Comparison of ENCODE assay signal across 13 cellular contexts in the genomic region with DNA sequence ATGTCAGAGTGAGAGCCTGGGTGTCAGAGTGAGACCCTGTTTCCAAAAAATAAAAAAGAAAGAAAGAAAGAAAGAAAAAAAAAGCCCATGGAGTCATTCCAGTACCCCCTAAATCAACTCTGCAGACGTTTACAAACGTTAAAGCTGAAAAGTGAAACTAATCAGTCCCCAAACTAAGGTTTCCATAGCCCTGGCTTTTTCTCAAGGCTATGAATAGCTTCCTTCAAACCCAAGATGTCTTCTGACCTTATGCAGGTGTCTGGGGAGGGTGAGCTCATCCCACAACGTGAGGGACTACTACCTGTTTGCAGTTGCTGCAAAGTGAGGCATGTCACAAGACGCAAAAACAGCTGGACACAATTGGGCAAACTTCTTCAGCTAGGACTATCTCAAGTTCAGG.
A peak's percentile ranks its signal among the peaks of the same experiment; 100 is the strongest.
DNase-seq lines count a peak whose midpoint lies in the region; ATAC-seq and TF ChIP-seq lines count a peak whose summit lies in the region.
"Had no signal": no experiment of that assay in that cellular context is flagged by ENCODE, and none has a peak within 500 bp of the region (broad histone marks: within the 10 kb centered on the region; RNA-seq: fewer than 3 reads in every experiment).

No MANE protein-coding gene starts in this region.

- H3K4me1 ChIP-seq in CD4-positive, alpha-beta memory T cell (ENCODE audit: insufficient read depth, low read length): peaks cover 99% of the 10 kb centered on the region
- peaks cover 84% of the 10 kb centered on the region for H3K4me1 ChIP-seq in Karpas-422 (ENCODE audit: low read length)
- H3K4me1 ChIP-seq: esophagus muscularis mucosa had no signal

- CTCF ChIA-PET in CD4-positive, alpha-beta memory T cell (lab: Charles Lee; ENCODE audit: partially characterized antibody): interaction anchor here (0.7 to 2.3 kb wide), 5 partner anchors 8 to 145 kb away, joined by 3 to 13 read pairs (median 6); partner anchors contain the start of gene SH3KBP1
- CTCF ChIA-PET in RWPE1 (lab: Yijun Ruan, JAX): no interaction called here

- peaks cover 49% of the 10 kb centered on the region for H3K79me2 ChIP-seq in Karpas-422 (ENCODE audit: low read length)

- TF ChIP-seq CTCF in RWPE1 (conservative IDR thresholded peaks at IDR 0.05; ENCODE audit: low read depth): no peak

- H3K36me3 ChIP-seq in CD4-positive, alpha-beta memory T cell (ENCODE audit: insufficient read depth, low read length): peaks cover 6% of the 10 kb centered on the region
- H3K36me3 ChIP-seq in H7 (replicated peaks; ENCODE audit: control insufficient read depth, insufficient read depth, low read length) (no peaks in the 10 kb centered on the region), Karpas-422 (ENCODE audit: insufficient read depth, low read length) (peaks cover 10% of the 10 kb centered on the region; the same call in 1 of the 2 replicates)
- H3K36me3 ChIP-seq: esophagus muscularis mucosa had no signal

- peak overlapping the region; percentile 51 to 81 (median 63) for H3K4me3 Mint-ChIP-seq in CD4-positive, alpha-beta memory T cell
- H3K4me3 Mint-ChIP-seq in T-helper 1 cell treated with Interleukin-12 subunit alpha and Interleukin-12 subunit beta and Interleukin-4 antibody, amounts not matched to agents 30 μg/mL and 1 μg/mL, for 36 hours: peak overlapping the region; percentile 28
- H3K4me3 Mint-ChIP-seq: GM23338 had no signal

- peaks cover 64 to 91% (median 78%) of the 10 kb centered on the region in 4 donors for H3K4me1 Mint-ChIP-seq in CD4-positive, alpha-beta memory T cell
- peaks cover 70% of the 10 kb centered on the region for H3K4me1 Mint-ChIP-seq in T-helper 1 cell treated with Interleukin-12 subunit alpha and Interleukin-12 subunit beta and Interleukin-4 antibody, amounts not matched to agents 30 μg/mL and 1 μg/mL, for 36 hours (ENCODE audit: low read depth)

- peak in 2 of 5 donors; percentile 14 to 51 for DNase-seq in CD4-positive, alpha-beta memory T cell
- DNase-seq in H7 (no peak), NOMO-1 treated with DMSO at 0.1 percent for 48 hours (lab: John Stamatoyannopoulos, UW; ENCODE audit: unreplicated experiment) (no peak), Karpas-422 (no peak), RWPE1 (ENCODE audit: low spot score) (no peak)
- DNase-seq: activated gamma-delta T cell treated with Interleukin-2 at 50 U/mL for 16 hours had no signal

- peaks cover 12 to 62% of the 10 kb centered on the region in 2 donors for H3K36me3 Mint-ChIP-seq in CD4-positive, alpha-beta memory T cell
- peaks cover 33% of the 10 kb centered on the region for H3K36me3 Mint-ChIP-seq in T-helper 1 cell treated with Interleukin-12 subunit alpha and Interleukin-12 subunit beta and Interleukin-4 antibody, amounts not matched to agents 30 μg/mL and 1 μg/mL, for 36 hours (ENCODE audit: low read depth)

- no peak overlapping the region for H3K9ac ChIP-seq in Karpas-422 (ENCODE audit: low read length)

- no peaks in the 10 kb centered on the region for H3K9me2 ChIP-seq in Karpas-422 (replicated peaks; ENCODE audit: insufficient read depth, low read length)

- peak overlapping the region; percentile 84 to 98 (median 90) for H3K27ac Mint-ChIP-seq in CD4-positive, alpha-beta memory T cell
- H3K27ac Mint-ChIP-seq in T-helper 1 cell treated with Interleukin-12 subunit alpha and Interleukin-12 subunit beta and Interleukin-4 antibody, amounts not matched to agents 30 μg/mL and 1 μg/mL, for 36 hours: peak overlapping the region; percentile 82
- H3K27ac Mint-ChIP-seq: GM23338 had no signal

- H3K4me3 ChIP-seq in CD4-positive, alpha-beta memory T cell (ENCODE audit: low read length in 2 of 2): peak overlapping the region in 1 of 2 donors; percentile 5
- no peak overlapping the region for H3K4me3 ChIP-seq in H7 (ENCODE audit: insufficient read depth, low read depth, low read length)
- H3K4me3 ChIP-seq in Karpas-422 (ENCODE audit: low read length): no peak overlapping the region
- H3K4me3 ChIP-seq: esophagus muscularis mucosa, GM23338, SK-N-MC had no signal

- POLR2A ChIA-PET in CD4-positive, alpha-beta memory T cell (lab: Charles Lee; ENCODE audit: partially characterized antibody): interaction anchor here (0.9 to 10.3 kb wide), 13 partner anchors 10 to 145 kb away, joined by 3 to 109 read pairs (median 4); no protein-coding TSS in a partner anchor
- POLR2A ChIA-PET in RWPE1 (lab: Yijun Ruan, JAX; ENCODE audit: low non-redundant PET): no interaction called here

- H3K9me3 ChIP-seq in CD4-positive, alpha-beta memory T cell (ENCODE audit: control insufficient read depth in 1 of 2, low read length in 2 of 2): no peaks in the 10 kb centered on the region
- no peaks in the 10 kb centered on the region for H3K9me3 ChIP-seq in Karpas-422 (ENCODE audit: low read length)
- H3K9me3 ChIP-seq: esophagus muscularis mucosa had no signal

- H3K27me3 ChIP-seq in CD4-positive, alpha-beta memory T cell (ENCODE audit: insufficient read depth, low read length): no peaks in the 10 kb centered on the region
- no peaks in the 10 kb centered on the region for H3K27me3 ChIP-seq in H7 (ENCODE audit: control insufficient read depth, insufficient read depth, low read length)
- H3K27me3 ChIP-seq in Karpas-422 (ENCODE audit: low read length): no peaks in the 10 kb centered on the region
- H3K27me3 ChIP-seq: esophagus muscularis mucosa had no signal

- H3K4me2 ChIP-seq in Karpas-422 (ENCODE audit: low read depth, low read length, poor library complexity, severe bottlenecking): no peak overlapping the region
- H3K4me2 ChIP-seq: GM23338 had no signal

- ATAC-seq in GM19025 (IDR thresholded peaks at IDR 0.05; ENCODE audit: low read depth, unreplicated experiment) (peak; percentile 45), HG02870 (IDR thresholded peaks at IDR 0.05; ENCODE audit: unreplicated experiment) (peak; percentile 64)
- ATAC-seq: GM23338, left lobe of liver had no signal

- H4K20me1 ChIP-seq in Karpas-422 (ENCODE audit: insufficient read depth, low read depth, low read length): no peaks in the 10 kb centered on the region

- no peak overlapping the region for H2AFZ ChIP-seq in Karpas-422 (ENCODE audit: low read length)
- H2AFZ ChIP-seq: GM23338 had no signal

- peaks cover 0 to 6% (median 0%) of the 10 kb centered on the region in 8 donors for H3K9me3 Mint-ChIP-seq in CD4-positive, alpha-beta memory T cell
- H3K9me3 Mint-ChIP-seq in T-helper 1 cell treated with Interleukin-12 subunit alpha and Interleukin-12 subunit beta and Interleukin-4 antibody, amounts not matched to agents 30 μg/mL and 1 μg/mL, for 36 hours: no peaks in the 10 kb centered on the region
- H3K9me3 Mint-ChIP-seq: GM23338 had no signal

- H3K27me3 Mint-ChIP-seq in CD4-positive, alpha-beta memory T cell: no peaks in the 10 kb centered on the region
- H3K27me3 Mint-ChIP-seq in T-helper 1 cell treated with Interleukin-12 subunit alpha and Interleukin-12 subunit beta and Interleukin-4 antibody, amounts not matched to agents 30 μg/mL and 1 μg/mL, for 36 hours (ENCODE audit: low read depth): no peaks in the 10 kb centered on the region

- intact Hi-C loops in CD4-positive, alpha-beta memory T cell (cut with micrococcal nuclease): loop anchor here (10.0 kb wide), 2 partner anchors 149 to 251 kb away; partner anchors contain the start of gene BCLAF3

- peak overlapping the region; percentile 60 for H3K27ac ChIP-seq in CD4-positive, alpha-beta memory T cell (ENCODE audit: low read depth, low read length)
- H3K27ac ChIP-seq in Karpas-422 (ENCODE audit: low read length): no peak overlapping the region
- H3K27ac ChIP-seq in RWPE1: no peak overlapping the region
- H3K27ac ChIP-seq: esophagus muscularis mucosa, SK-N-MC had no signal
